15 cellular contexts compared by ENCODE assay signal in the genomic region with DNA sequence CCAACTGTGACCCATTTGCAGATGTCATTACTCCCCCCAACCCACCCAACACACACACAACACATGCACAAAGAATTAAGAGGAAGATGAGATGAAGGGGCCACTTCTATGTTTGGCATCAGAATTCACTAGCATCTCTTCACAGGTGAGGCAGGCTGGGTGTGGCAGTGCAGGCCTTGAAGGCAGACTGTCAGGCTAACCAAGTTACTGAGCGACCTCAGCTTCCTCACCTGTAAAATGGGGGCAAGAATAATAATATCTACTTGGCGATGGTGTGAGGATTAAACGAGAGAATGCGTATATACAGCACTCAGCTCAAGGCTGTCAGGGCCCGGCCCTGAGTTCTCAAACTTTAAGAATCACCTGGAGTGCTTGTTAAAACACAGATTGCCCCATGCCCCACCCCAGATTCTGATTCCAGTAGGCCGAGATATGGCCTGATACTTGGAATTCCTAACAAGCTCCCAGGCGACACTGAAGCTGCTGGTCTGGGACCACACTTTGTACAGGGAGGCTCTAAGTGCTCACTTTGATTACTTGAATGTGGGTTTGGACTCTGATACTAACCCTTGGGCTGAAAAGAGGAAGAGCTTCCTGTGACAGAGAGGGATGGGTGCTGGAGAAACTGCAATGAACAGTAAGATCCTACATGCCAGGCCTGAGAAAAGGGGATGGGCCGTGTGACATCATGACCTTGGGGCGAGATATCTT. TPM values are rescaled to one million over a fixed set of nuclear protein-coding genes. Genes with fewer than 3 reads are reported as not detected.
DNase-seq lines count a peak whose midpoint lies in the region; ATAC-seq and TF ChIP-seq lines count a peak whose summit lies in the region.
"Had no signal": no experiment of that assay in that cellular context is flagged by ENCODE, and none has a peak within 500 bp of the region (broad histone marks: within the 10 kb centered on the region; RNA-seq: fewer than 3 reads in every experiment).

No MANE protein-coding gene starts in this region.

- H3K36me3 Mint-ChIP-seq in nephron (ENCODE audit: low read depth), result no peaks in the 10 kb centered on the region

- peaks cover 13% of the 10 kb centered on the region for H3K27me3 Mint-ChIP-seq in nephron (ENCODE audit: low read depth)

- intact Hi-C loops in breast epithelium (cut with DNase I; ENCODE audit: low total_unique reads) (no loop called here), mammary epithelial cell (cut with micrococcal nuclease) (no loop called here), colonic mucosa (cut with DNase I) (no loop called here), uterus (cut with DNase I; ENCODE audit: low total_unique reads) (no loop called here), spleen (cut with DNase I; ENCODE audit: low total_unique reads) (no loop called here)

- in situ Hi-C loops in mammary epithelial cell (cut with MboI; ENCODE audit: low sequenced_read_pairs in 2 of 2), result no loop called here

- dilution Hi-C loops in mammary epithelial cell (cut with HindIII; ENCODE audit: low sequenced_read_pairs), result loop anchor here (5.0 kb wide), 1 partner anchor 73 kb away; no protein-coding TSS in a partner anchor

- H3K9me3 Mint-ChIP-seq in nephron, result no peaks in the 10 kb centered on the region
- H3K9me3 Mint-ChIP-seq: stimulated activated effector memory CD8-positive, alpha-beta T cell treated with anti-CD3 and anti-CD28 coated beads, Interleukin-12 subunit alpha, Interleukin-12 subunit beta, amount 100 ng/mL, for 72 hours had no signal

- H3K79me2 ChIP-seq in mammary epithelial cell (ENCODE audit: insufficient read depth, low read length), result no peaks in the 10 kb centered on the region

- DNase-seq in breast epithelium (ENCODE audit: low spot score in 2 of 2), result no peak
- DNase-seq in mammary epithelial cell, result no peak
- no peak for DNase-seq in colonic mucosa
- no peak for DNase-seq in uterus
- no peak for DNase-seq in germinal center (ENCODE audit: low spot score)
- no peak for DNase-seq in spleen
- DNase-seq: activated gamma-delta T cell treated with Interleukin-2 at 50 U/mL for 16 hours, foreskin keratinocyte, HCEC 1CT, NCI-H1694 treated with DMSO at 0.1 percent for 48 hours had no signal

- H3K27ac ChIP-seq in breast epithelium (peak overlapping the region; percentile 86 to 87), mammary epithelial cell (ENCODE audit: insufficient read depth, low read depth, low read length) (no peak overlapping the region), colonic mucosa (peak overlapping the region; percentile 60), uterus (peak overlapping the region; percentile 93 to 97), spleen (no peak overlapping the region)
- H3K27ac ChIP-seq: foreskin keratinocyte had no signal

- ATAC-seq in GM18867 (IDR thresholded peaks at IDR 0.05; ENCODE audit: unreplicated experiment), result no peak
- ATAC-seq: foreskin keratinocyte; stimulated activated effector memory CD8-positive, alpha-beta T cell treated with anti-CD3 and anti-CD28 coated beads, Interleukin-12 subunit alpha, Interleukin-12 subunit beta, amount 100 ng/mL, for 72 hours had no signal

- H3K27ac Mint-ChIP-seq in nephron, result peak overlapping the region in 2 of 3 experiments; percentile 76 to 77

- H3K4me1 Mint-ChIP-seq in nephron, result peaks cover 23% of the 10 kb centered on the region

- H2AFZ ChIP-seq in mammary epithelial cell (ENCODE audit: low read depth, low read length), result no peak overlapping the region

- WGBS in mammary epithelial cell (ENCODE audit: low coverage, missing lambda C conversion rate), result 62% methylated on average over 6 of the region's 9 CpGs
- WGBS in spleen, 5 donors, result 84 to 93% (median 88%) methylated on average over 9 of the region's 9 CpGs

- CTCF ChIA-PET in mammary epithelial cell (lab: Charles Lee; ENCODE audit: low non-redundant PET), result no interaction called here

- H4K20me1 ChIP-seq in mammary epithelial cell (ENCODE audit: insufficient read depth, low read length), result no peaks in the 10 kb centered on the region

- H3K27me3 ChIP-seq in breast epithelium, result no peaks in the 10 kb centered on the region
- no peaks in the 10 kb centered on the region for H3K27me3 ChIP-seq in mammary epithelial cell (ENCODE audit: insufficient read depth, low read length)
- H3K27me3 ChIP-seq in colonic mucosa, result no peaks in the 10 kb centered on the region
- no peaks in the 10 kb centered on the region for H3K27me3 ChIP-seq in uterus
- H3K27me3 ChIP-seq in spleen (replicated peaks in 1 of 7), result no peaks in the 10 kb centered on the region
- H3K27me3 ChIP-seq: foreskin keratinocyte had no signal

- no peaks in the 10 kb centered on the region for H3K36me3 ChIP-seq in breast epithelium
- no peaks in the 10 kb centered on the region for H3K36me3 ChIP-seq in mammary epithelial cell (ENCODE audit: insufficient read depth, low read length)
- no peaks in the 10 kb centered on the region for H3K36me3 ChIP-seq in colonic mucosa
- H3K36me3 ChIP-seq in uterus, result no peaks in the 10 kb centered on the region
- H3K36me3 ChIP-seq in spleen, result no peaks in the 10 kb centered on the region

- H3K9me3 ChIP-seq in breast epithelium (no peaks in the 10 kb centered on the region), mammary epithelial cell (replicated peaks; ENCODE audit: insufficient read depth, low read length) (no peaks in the 10 kb centered on the region), colonic mucosa (no peaks in the 10 kb centered on the region), uterus (no peaks in the 10 kb centered on the region), spleen (no peaks in the 10 kb centered on the region)

- no peak overlapping the region for H3K9ac ChIP-seq in mammary epithelial cell (ENCODE audit: insufficient read depth, low read length)
- H3K9ac ChIP-seq in colonic mucosa (ENCODE audit: low read depth in 2 of 2, low read length in 2 of 2), result peak overlapping the region; percentile 24 to 61

- TF ChIP-seq POLR2A in breast epithelium (IDR thresholded peaks at IDR 0.05) (no peak), uterus (IDR thresholded peaks at IDR 0.05) (no peak), spleen (IDR thresholded peaks at IDR 0.05) (no peak)

- no peak overlapping the region for H3K4me2 ChIP-seq in mammary epithelial cell (ENCODE audit: insufficient read depth, low read depth, low read length)

- H3K4me1 ChIP-seq in breast epithelium (peaks cover 0 to 8% of the 10 kb centered on the region in 2 donors), mammary epithelial cell (ENCODE audit: insufficient read depth, low read length) (peaks cover 10% of the 10 kb centered on the region), colonic mucosa (no peaks in the 10 kb centered on the region), uterus (peaks cover 0 to 8% of the 10 kb centered on the region in 2 donors), spleen (peaks cover 0 to 13% (median 0%) of the 10 kb centered on the region in 6 donors)
- H3K4me1 ChIP-seq: foreskin keratinocyte had no signal

- H3K4me3 ChIP-seq in breast epithelium, result peak overlapping the region; percentile 14 to 59 (median 42)
- no peak overlapping the region for H3K4me3 ChIP-seq in mammary epithelial cell (replicated peaks in 1 of 3; ENCODE audit: insufficient read depth in 1 of 3, low read depth in 2 of 3, low read length in 3 of 3)
- peak overlapping the region; percentile 28 for H3K4me3 ChIP-seq in colonic mucosa
- H3K4me3 ChIP-seq in uterus, result peak overlapping the region; percentile 35 to 76
- no peak overlapping the region for H3K4me3 ChIP-seq in spleen

- H3K4me3 Mint-ChIP-seq in nephron, result peak overlapping the region in 1 of 3 experiments; percentile 76

- TF ChIP-seq CTCF in breast epithelium (IDR thresholded peaks at IDR 0.05), result no peak
- no peak for TF ChIP-seq CTCF in mammary epithelial cell (conservative IDR thresholded peaks at IDR 0.05 in 1 of 2, IDR thresholded peaks at IDR 0.05 in 1 of 2; ENCODE audit: extremely low read depth in 1 of 2, insufficient read depth in 1 of 2, low read depth in 1 of 2, low read length in 2 of 2)
- TF ChIP-seq CTCF in colonic mucosa (IDR thresholded peaks at IDR 0.05), result no peak
- no peak for TF ChIP-seq CTCF in nephron (IDR thresholded peaks at IDR 0.05; ENCODE audit: unreplicated experiment in 3 of 3)
- no peak for TF ChIP-seq CTCF in uterus (IDR thresholded peaks at IDR 0.05)
- TF ChIP-seq CTCF in spleen (IDR thresholded peaks at IDR 0.05 in 8 of 11, conservative IDR thresholded peaks at IDR 0.05 in 3 of 11), result no peak

- no TSS peak for BruUV-seq in mammary epithelial cell (replicated peaks; lab: Mats Ljungman, UMichigan)

RNA-seq across cellular contexts. Expression of gene ACTG2, which starts 1.1 kb away (rescaled TPM):
- total RNA-seq in breast epithelium, result 100 to 1,000 TPM in 1 of 3 donors, 10 to 100 TPM in 1, 1 to 10 TPM in 1; 3.8 to 108 (median 54.6) TPM
- total RNA-seq in mammary epithelial cell, result 100 to 1,000 TPM in 1 of 2 donors, 1 to 10 TPM in 1; 2.2 to 365 TPM
- 1.0 TPM for polyA plus RNA-seq in mammary epithelial cell
- polyA minus RNA-seq in mammary epithelial cell, result not detected
- 1,000 to 10,000 TPM in 1 of 2 donors, 10 to 100 TPM in 1; 25.4 to 1,198 TPM for total RNA-seq in colonic mucosa
- total RNA-seq in uterus, result 1,000 to 10,000 TPM in 1 of 4 donors, 100 to 1,000 TPM in 3; 171 to 1,273 (median 578) TPM
- 10 to 100 TPM in 1 of 7 donors, 1 to 10 TPM in 4, under 1 TPM in 2; 0.60 to 17.6 (median 3.1) TPM for total RNA-seq in spleen
- 10 to 100 TPM in 1 of 3 donors, 1 to 10 TPM in 2; 3.8 to 10.9 (median 5.0) TPM for polyA plus RNA-seq in spleen
- total RNA-seq: HT1080, NCI-H460 had no signal

RNA-seq across cellular contexts. Expression of gene DGUOK, which starts 32.8 kb away (rescaled TPM):
- total RNA-seq in breast epithelium (10 to 100 TPM; 35.4 to 45.7 (median 42.3) TPM), mammary epithelial cell (10 to 100 TPM; 56.3 to 78.2 TPM), colonic mucosa (10 to 100 TPM; 55.0 to 56.3 TPM), uterus (100 to 1,000 TPM in 1 of 4 donors, 10 to 100 TPM in 3; 43.6 to 128 (median 58.6) TPM), spleen (10 to 100 TPM; 41.3 to 85.4 (median 52.0) TPM)
- polyA plus RNA-seq in mammary epithelial cell (96.6 TPM), spleen (100 to 1,000 TPM in 2 of 3 donors, 10 to 100 TPM in 1; 92.0 to 120 (median 103) TPM)
- polyA minus RNA-seq in mammary epithelial cell, result 80.2 TPM

Comparison
In these comparisons a context has a peak if more than half of its experiments do, and no peak if none do; other contexts are left out.
1. H3K27ac ChIP-seq: peak in breast epithelium (2 of 2), colonic mucosa (single experiment) and uterus (2 of 2); none in mammary epithelial cell (single experiment) and spleen (0 of 8).
2. H3K4me3 ChIP-seq: peak in breast epithelium (3 of 3), colonic mucosa (single experiment) and uterus (2 of 2); none in mammary epithelial cell (0 of 3) and spleen (0 of 8).